17 cellular contexts compared by ENCODE assay signal in genomic region chr22:46373166-46373565, GRCh38. TPM values are rescaled to one million over a fixed set of nuclear protein-coding genes. Genes with fewer than 3 reads are reported as not detected.
DNase-seq lines count a peak whose midpoint lies in the region; ATAC-seq and TF ChIP-seq lines count a peak whose summit lies in the region.
"Had no signal": no experiment of that assay in that cellular context is flagged by ENCODE, and none has a peak within 500 bp of the region (broad histone marks: within the 10 kb centered on the region; RNA-seq: fewer than 3 reads in every experiment).

No MANE protein-coding gene starts in this region.

- H3K9me3 Mint-ChIP-seq in activated naive CD8-positive, alpha-beta T cell (ENCODE audit: low read depth), result peaks cover 4% of the 10 kb centered on the region
- peaks cover 14% of the 10 kb centered on the region for H3K9me3 Mint-ChIP-seq in activated naive CD8-positive, alpha-beta T cell treated with anti-CD3 and anti-CD28 coated beads for 36 hours
- peaks cover 10% of the 10 kb centered on the region for H3K9me3 Mint-ChIP-seq in activated CD8-positive, alpha-beta T cell treated with anti-CD3 and anti-CD28 coated beads for 36 hours

- peak overlapping the region; percentile 35 for H3K4me3 Mint-ChIP-seq in activated naive CD8-positive, alpha-beta T cell
- no peak overlapping the region for H3K4me3 Mint-ChIP-seq in activated naive CD8-positive, alpha-beta T cell treated with anti-CD3 and anti-CD28 coated beads for 36 hours
- H3K4me3 Mint-ChIP-seq in activated CD8-positive, alpha-beta T cell treated with anti-CD3 and anti-CD28 coated beads for 36 hours, result no peak overlapping the region
- H3K4me3 Mint-ChIP-seq: activated CD4-positive, alpha-beta T cell treated with anti-CD3 and anti-CD28 coated beads, Interleukin-2, amount 10 ng/mL, durations not matched to agents 7 days and 5 days had no signal

- no peaks in the 10 kb centered on the region for H3K79me2 ChIP-seq in mammary epithelial cell (ENCODE audit: insufficient read depth, low read length)

- no peak overlapping the region for H3K4me3 ChIP-seq in right lobe of liver
- no peak overlapping the region for H3K4me3 ChIP-seq in transverse colon
- no peak overlapping the region for H3K4me3 ChIP-seq in mammary epithelial cell (replicated peaks in 1 of 3; ENCODE audit: insufficient read depth in 1 of 3, low read depth in 2 of 3, low read length in 3 of 3)
- H3K4me3 ChIP-seq: HAP-1 had no signal

- no peak for DNase-seq in activated naive CD8-positive, alpha-beta T cell treated with anti-CD3 and anti-CD28 coated beads for 36 hours
- DNase-seq in RWPE1 (ENCODE audit: low spot score) (no peak), right lobe of liver (peak in 2 of 3 donors; percentile 51 to 79), transverse colon (peak; percentile 50), mammary epithelial cell (no peak)
- DNase-seq in activated CD8-positive, alpha-beta T cell treated with anti-CD3 and anti-CD28 coated beads for 36 hours, result no peak
- DNase-seq: activated CD4-positive, alpha-beta T cell treated with anti-CD3 and anti-CD28 coated beads, Interleukin-2, amount 10 ng/mL, durations not matched to agents 7 days and 5 days; amniotic stem cell; foreskin keratinocyte; GF-D8; left cardiac atrium; NCI-H187; NCI-H526 had no signal

- intact Hi-C loops in right lobe of liver (cut with DNase I), result no loop called here
- intact Hi-C loops in transverse colon (cut with DNase I; ENCODE audit: low total_unique reads), result no loop called here
- intact Hi-C loops in mammary epithelial cell (cut with micrococcal nuclease), result no loop called here
- intact Hi-C loops in activated CD8-positive, alpha-beta T cell treated with anti-CD3 and anti-CD28 coated beads for 36 hours (cut with micrococcal nuclease), result no loop called here

- peaks cover 38% of the 10 kb centered on the region for H3K4me1 Mint-ChIP-seq in activated naive CD8-positive, alpha-beta T cell (ENCODE audit: low read depth)
- peaks cover 30% of the 10 kb centered on the region for H3K4me1 Mint-ChIP-seq in activated naive CD8-positive, alpha-beta T cell treated with anti-CD3 and anti-CD28 coated beads for 36 hours
- peaks cover 36% of the 10 kb centered on the region for H3K4me1 Mint-ChIP-seq in activated CD8-positive, alpha-beta T cell treated with anti-CD3 and anti-CD28 coated beads for 36 hours (ENCODE audit: low read depth)

- H3K27ac ChIP-seq in RWPE1 (peak overlapping the region; percentile 22; the same call in 1 of the 2 replicates), right lobe of liver (no peak overlapping the region), transverse colon (peak overlapping the region in 1 of 4 donors; percentile 9), mammary epithelial cell (ENCODE audit: insufficient read depth, low read depth, low read length) (no peak overlapping the region)
- H3K27ac ChIP-seq: foreskin keratinocyte had no signal

- CTCF ChIA-PET in RWPE1 (lab: Yijun Ruan, JAX) (no interaction called here), mammary epithelial cell (lab: Charles Lee; ENCODE audit: low non-redundant PET) (no interaction called here)
- CTCF ChIA-PET in activated CD8-positive, alpha-beta T cell treated with anti-CD3 and anti-CD28 coated beads for 36 hours (lab: Charles Lee), result no interaction called here

- no peak for TF ChIP-seq POLR2A in right lobe of liver (IDR thresholded peaks at IDR 0.05)
- no peak for TF ChIP-seq POLR2A in transverse colon (IDR thresholded peaks at IDR 0.05)

- WGBS in right lobe of liver (ENCODE audit: insufficient coverage, low coverage, low lambda C conversion rate, missing lambda C conversion rate), result 17% methylated on average over 3 of the region's 8 CpGs
- WGBS in transverse colon (ENCODE audit: low coverage in 1 of 2), 2 donors, result 30% methylated on average over 4 of the region's 8 CpGs; no CpG with 5 or more reads in 1 of the 2 donors
- 100% methylated on average over 1 of the region's 8 CpGs for WGBS in mammary epithelial cell (ENCODE audit: low coverage, missing lambda C conversion rate)

- H3K27ac Mint-ChIP-seq in activated naive CD8-positive, alpha-beta T cell, result no peak overlapping the region
- no peak overlapping the region for H3K27ac Mint-ChIP-seq in activated naive CD8-positive, alpha-beta T cell treated with anti-CD3 and anti-CD28 coated beads for 36 hours
- no peak overlapping the region for H3K27ac Mint-ChIP-seq in activated CD8-positive, alpha-beta T cell treated with anti-CD3 and anti-CD28 coated beads for 36 hours
- H3K27ac Mint-ChIP-seq: activated CD4-positive, alpha-beta T cell treated with anti-CD3 and anti-CD28 coated beads, Interleukin-2, amount 10 ng/mL, durations not matched to agents 7 days and 5 days had no signal

- H4K20me1 ChIP-seq in mammary epithelial cell (ENCODE audit: insufficient read depth, low read length), result no peaks in the 10 kb centered on the region

- peak in 3 of 4 donors; percentile 11 to 13 (median 12) for ATAC-seq in right lobe of liver
- ATAC-seq in activated CD8-positive, alpha-beta T cell treated with anti-CD3 and anti-CD28 coated beads for 36 hours, result no peak
- no peak for ATAC-seq in GM18511 (IDR thresholded peaks at IDR 0.05; ENCODE audit: unreplicated experiment)
- ATAC-seq: foreskin keratinocyte, left cardiac atrium, Panc1 had no signal

- H3K9me3 ChIP-seq in right lobe of liver (no peaks in the 10 kb centered on the region), transverse colon (peaks cover 0 to 4% of the 10 kb centered on the region in 2 donors), mammary epithelial cell (replicated peaks; ENCODE audit: insufficient read depth, low read length) (peaks cover 11% of the 10 kb centered on the region)
- H3K9me3 ChIP-seq: HAP-1 had no signal

- H3K4me2 ChIP-seq in mammary epithelial cell (ENCODE audit: insufficient read depth, low read depth, low read length), result no peak overlapping the region

- TF ChIP-seq CTCF in RWPE1 (conservative IDR thresholded peaks at IDR 0.05; ENCODE audit: low read depth) (no peak), right lobe of liver (IDR thresholded peaks at IDR 0.05) (no peak), transverse colon (IDR thresholded peaks at IDR 0.05) (no peak), mammary epithelial cell (conservative IDR thresholded peaks at IDR 0.05 in 1 of 2, IDR thresholded peaks at IDR 0.05 in 1 of 2; ENCODE audit: extremely low read depth in 1 of 2, insufficient read depth in 1 of 2, low read depth in 1 of 2, low read length in 2 of 2) (no peak)
- TF ChIP-seq CTCF in activated CD8-positive, alpha-beta T cell treated with anti-CD3 and anti-CD28 coated beads for 36 hours (IDR thresholded peaks at IDR 0.05), result no peak

- no peaks in the 10 kb centered on the region for H3K27me3 ChIP-seq in right lobe of liver
- no peaks in the 10 kb centered on the region for H3K27me3 ChIP-seq in transverse colon
- no peaks in the 10 kb centered on the region for H3K27me3 ChIP-seq in mammary epithelial cell (ENCODE audit: insufficient read depth, low read length)
- H3K27me3 ChIP-seq: foreskin keratinocyte had no signal

- H3K4me1 ChIP-seq in right lobe of liver, result peaks cover 0 to 58% (median 17%) of the 10 kb centered on the region in 4 donors
- H3K4me1 ChIP-seq in transverse colon, result peaks cover 14 to 49% (median 36%) of the 10 kb centered on the region in 4 donors
- H3K4me1 ChIP-seq in mammary epithelial cell (ENCODE audit: insufficient read depth, low read length), result peaks cover 9% of the 10 kb centered on the region
- H3K4me1 ChIP-seq: foreskin keratinocyte had no signal

- BruUV-seq in mammary epithelial cell (replicated peaks; lab: Mats Ljungman, UMichigan), result no TSS peak

- TF ChIP-seq EP300 in transverse colon (IDR thresholded peaks at IDR 0.05; ENCODE audit: low read depth), result no peak

- in situ Hi-C loops in transverse colon (cut with MboI; ENCODE audit: low pct_ligation_motif_present in 1 of 4, low pct_unique_long_range_greater_than_20kb in 1 of 4, low sequenced_read_pairs in 3 of 4), result no loop called here
- in situ Hi-C loops in mammary epithelial cell (cut with MboI; ENCODE audit: low sequenced_read_pairs in 2 of 2), result loop anchor here in 1 of 2 donors (25.0 kb wide), 1 partner anchor 389 kb away; the partner anchor contains the start of gene TBC1D22A

- peaks cover 5% of the 10 kb centered on the region for H3K36me3 Mint-ChIP-seq in activated naive CD8-positive, alpha-beta T cell
- peaks cover 5% of the 10 kb centered on the region for H3K36me3 Mint-ChIP-seq in activated naive CD8-positive, alpha-beta T cell treated with anti-CD3 and anti-CD28 coated beads for 36 hours
- peaks cover 3% of the 10 kb centered on the region for H3K36me3 Mint-ChIP-seq in activated CD8-positive, alpha-beta T cell treated with anti-CD3 and anti-CD28 coated beads for 36 hours (ENCODE audit: low read depth)

- dilution Hi-C loops in mammary epithelial cell (cut with HindIII; ENCODE audit: low sequenced_read_pairs), result no loop called here

- H3K27me3 Mint-ChIP-seq in activated naive CD8-positive, alpha-beta T cell, result no peaks in the 10 kb centered on the region
- H3K27me3 Mint-ChIP-seq in activated naive CD8-positive, alpha-beta T cell treated with anti-CD3 and anti-CD28 coated beads for 36 hours, result peaks cover 13% of the 10 kb centered on the region
- H3K27me3 Mint-ChIP-seq in activated CD8-positive, alpha-beta T cell treated with anti-CD3 and anti-CD28 coated beads for 36 hours, result peaks cover 3% of the 10 kb centered on the region

- H3K36me3 ChIP-seq in right lobe of liver, result no peaks in the 10 kb centered on the region
- no peaks in the 10 kb centered on the region for H3K36me3 ChIP-seq in transverse colon
- H3K36me3 ChIP-seq in mammary epithelial cell (ENCODE audit: insufficient read depth, low read length), result peaks cover 8% of the 10 kb centered on the region

- H2AFZ ChIP-seq in mammary epithelial cell (ENCODE audit: low read depth, low read length), result no peak overlapping the region

- POLR2A ChIA-PET in RWPE1 (lab: Yijun Ruan, JAX; ENCODE audit: low non-redundant PET), result no interaction called here
- POLR2A ChIA-PET in activated CD8-positive, alpha-beta T cell treated with anti-CD3 and anti-CD28 coated beads for 36 hours (lab: Charles Lee), result no interaction called here

- no peak overlapping the region for H3K9ac ChIP-seq in mammary epithelial cell (ENCODE audit: insufficient read depth, low read length)

RNA-seq across cellular contexts. Expression of gene TRMU, which starts 37.7 kb away (rescaled TPM):
- 10 to 100 TPM; 60.2 to 70.0 TPM for total RNA-seq in activated naive CD8-positive, alpha-beta T cell treated with anti-CD3 and anti-CD28 coated beads for 36 hours
- total RNA-seq in right lobe of liver, result 10 to 100 TPM; 17.2 to 24.2 (median 19.9) TPM
- total RNA-seq in transverse colon, result 10 to 100 TPM; 33.7 to 90.0 (median 38.5) TPM
- 10 to 100 TPM; 16.3 to 42.0 TPM for total RNA-seq in mammary epithelial cell
- 28.0 TPM for polyA plus RNA-seq in mammary epithelial cell
- 32.4 TPM for polyA minus RNA-seq in mammary epithelial cell
- total RNA-seq in activated CD8-positive, alpha-beta T cell treated with anti-CD3 and anti-CD28 coated beads for 36 hours, result 10 to 100 TPM; 87.2 to 98.1 TPM

Comparison
In these comparisons a context has a peak if more than half of its experiments do, and no peak if none do; other contexts are left out.
1. DNase-seq: peak in right lobe of liver (2 of 3) and transverse colon (single experiment); none in activated naive CD8-positive, alpha-beta T cell treated with anti-CD3 and anti-CD28 coated beads for 36 hours (single experiment), RWPE1 (single experiment), mammary epithelial cell (single experiment) and activated CD8-positive, alpha-beta T cell treated with anti-CD3 and anti-CD28 coated beads for 36 hours (single experiment).
2. ATAC-seq: peak in right lobe of liver (3 of 4); none in activated CD8-positive, alpha-beta T cell treated with anti-CD3 and anti-CD28 coated beads for 36 hours (single experiment) and GM18511 (single experiment).